Comparison of ENCODE assay signal across 8 cellular contexts in genomic region chr15:58221591-58222241, GRCh38.
DNase-seq lines count a peak whose midpoint lies in the region; ATAC-seq, FAIRE-seq and TF ChIP-seq lines count a peak whose summit lies in the region.

No MANE protein-coding gene starts in this region.

- no peak for TF ChIP-seq POLR2A in upper lobe of left lung (IDR thresholded peaks at IDR 0.05)

- H3K9me3 ChIP-seq in OCI-LY3 (ENCODE audit: insufficient read depth, low read length) = no peaks in the 10 kb centered on the region
- H3K9me3 ChIP-seq in upper lobe of left lung = peaks cover 0 to 3% (median 0%) of the 10 kb centered on the region in 4 donors

- WGBS in upper lobe of left lung, 2 donors = 28 to 29% methylated on average over 3 of the region's 3 CpGs

- H3K9ac ChIP-seq in OCI-LY3 (ENCODE audit: low read length) = no peak overlapping the region

- H3K27ac ChIP-seq in OCI-LY3 (ENCODE audit: low read length) (no peak overlapping the region), upper lobe of left lung (no peak overlapping the region)

- no peaks in the 10 kb centered on the region for H4K20me1 ChIP-seq in OCI-LY3 (ENCODE audit: insufficient read depth, low read length)

- 0 out of 2 replicates have a peak overlapping the region, but pooled peaks have one; percentile 5 for H3K4me2 ChIP-seq in OCI-LY3 (ENCODE audit: low read length)

- H3K27me3 ChIP-seq in OCI-LY3 (ENCODE audit: low read depth, low read length) (peaks cover 3% of the 10 kb centered on the region; the same call in 1 of the 2 replicates), upper lobe of left lung (no peaks in the 10 kb centered on the region)

- H3K4me1 ChIP-seq in OCI-LY3 (ENCODE audit: low read length) (no peaks in the 10 kb centered on the region), upper lobe of left lung (no peaks in the 10 kb centered on the region)

- peaks cover 2% of the 10 kb centered on the region for H3K27me3 Mint-ChIP-seq in activated naive CD8-positive, alpha-beta T cell treated with anti-CD3 and anti-CD28 coated beads, Interleukin-2, amount 50 U/mL, for 24 hours
- H3K27me3 Mint-ChIP-seq in activated naive CD8-positive, alpha-beta T cell treated with anti-CD3 and anti-CD28 coated beads for 36 hours = peaks cover 4% of the 10 kb centered on the region

- TF ChIP-seq EP300 in upper lobe of left lung (IDR thresholded peaks at IDR 0.05) = no peak

- H3K36me3 ChIP-seq in OCI-LY3 (replicated peaks; ENCODE audit: low read depth, low read length) (no peaks in the 10 kb centered on the region), upper lobe of left lung (no peaks in the 10 kb centered on the region)

- H3K79me2 ChIP-seq in OCI-LY3 (ENCODE audit: low read length) = no peaks in the 10 kb centered on the region

- no peak overlapping the region for H3K4me3 Mint-ChIP-seq in activated naive CD8-positive, alpha-beta T cell treated with anti-CD3 and anti-CD28 coated beads, Interleukin-2, amount 50 U/mL, for 24 hours
- H3K4me3 Mint-ChIP-seq in activated naive CD8-positive, alpha-beta T cell treated with anti-CD3 and anti-CD28 coated beads for 36 hours = no peak overlapping the region

- ATAC-seq in activated naive CD8-positive, alpha-beta T cell treated with anti-CD3 and anti-CD28 coated beads, Interleukin-2, amount 50 U/mL, for 24 hours = no peak
- ATAC-seq in upper lobe of left lung (ENCODE audit: low FRiP score in 2 of 2) = peak; percentile 55 to 72
- no peak for ATAC-seq in HG02798 (IDR thresholded peaks at IDR 0.05; ENCODE audit: poor library complexity, unreplicated experiment)

- no peak for FAIRE-seq in RCC 7860 (lab: Jason Lieb, UNC)

- H3K9me3 Mint-ChIP-seq in activated naive CD8-positive, alpha-beta T cell treated with anti-CD3 and anti-CD28 coated beads, Interleukin-2, amount 50 U/mL, for 24 hours = peaks cover 5% of the 10 kb centered on the region
- H3K9me3 Mint-ChIP-seq in activated naive CD8-positive, alpha-beta T cell treated with anti-CD3 and anti-CD28 coated beads for 36 hours = peaks cover 2% of the 10 kb centered on the region

- peak; percentile 55 for TF ChIP-seq CTCF in OCI-LY3 (IDR thresholded peaks at IDR 0.05; ENCODE audit: low read depth, low read length)
- TF ChIP-seq CTCF in upper lobe of left lung (IDR thresholded peaks at IDR 0.05) = peak in 1 of 6 experiments; percentile 5

- no peaks in the 10 kb centered on the region for H3K4me1 Mint-ChIP-seq in activated naive CD8-positive, alpha-beta T cell treated with anti-CD3 and anti-CD28 coated beads, Interleukin-2, amount 50 U/mL, for 24 hours
- no peaks in the 10 kb centered on the region for H3K4me1 Mint-ChIP-seq in activated naive CD8-positive, alpha-beta T cell treated with anti-CD3 and anti-CD28 coated beads for 36 hours

- H3K27ac Mint-ChIP-seq in activated naive CD8-positive, alpha-beta T cell treated with anti-CD3 and anti-CD28 coated beads, Interleukin-2, amount 50 U/mL, for 24 hours = no peak overlapping the region
- H3K27ac Mint-ChIP-seq in activated naive CD8-positive, alpha-beta T cell treated with anti-CD3 and anti-CD28 coated beads for 36 hours = no peak overlapping the region

- peak; percentile 9 for DNase-seq in activated naive CD8-positive, alpha-beta T cell treated with anti-CD3 and anti-CD28 coated beads, Interleukin-2, amount 50 U/mL, for 24 hours
- no peak for DNase-seq in activated naive CD8-positive, alpha-beta T cell treated with anti-CD3 and anti-CD28 coated beads for 36 hours
- peak; percentile 47 for DNase-seq in fibroblast of gingiva (ENCODE audit: low read depth)
- DNase-seq in upper lobe of left lung = peak in 1 of 2 donors; percentile 44
- no peak for DNase-seq in RCC 7860 (ENCODE audit: low spot score)
- DNase-seq in T-helper 9 cell = no peak

- peak overlapping the region; percentile 58; the same call in 1 of the 2 replicates for H2AFZ ChIP-seq in OCI-LY3 (ENCODE audit: low read depth, low read length)

- H3K36me3 Mint-ChIP-seq in activated naive CD8-positive, alpha-beta T cell treated with anti-CD3 and anti-CD28 coated beads, Interleukin-2, amount 50 U/mL, for 24 hours (ENCODE audit: low read depth) = no peaks in the 10 kb centered on the region
- H3K36me3 Mint-ChIP-seq in activated naive CD8-positive, alpha-beta T cell treated with anti-CD3 and anti-CD28 coated beads for 36 hours = no peaks in the 10 kb centered on the region

- no peak overlapping the region for H3K4me3 ChIP-seq in OCI-LY3 (ENCODE audit: low read length)
- H3K4me3 ChIP-seq in upper lobe of left lung = no peak overlapping the region

Comparison
In these comparisons a context has a peak if more than half of its experiments do, and no peak if none do; other contexts are left out.
1. DNase-seq: peak in activated naive CD8-positive, alpha-beta T cell treated with anti-CD3 and anti-CD28 coated beads, Interleukin-2, amount 50 U/mL, for 24 hours (single experiment) and fibroblast of gingiva (single experiment); none in activated naive CD8-positive, alpha-beta T cell treated with anti-CD3 and anti-CD28 coated beads for 36 hours (single experiment), RCC 7860 (single experiment) and T-helper 9 cell (single experiment).
2. ATAC-seq: peak in upper lobe of left lung (2 of 2); none in activated naive CD8-positive, alpha-beta T cell treated with anti-CD3 and anti-CD28 coated beads, Interleukin-2, amount 50 U/mL, for 24 hours (single experiment) and HG02798 (single experiment).